ENCODE assay signal across 1 cellular context in genomic region chr6:122789078-122789861, GRCh38.
TF ChIP-seq lines count a peak whose summit lies in the region.

TSS of gene SMPDL3A (plus strand) at chr6:122789258. CDS start at chr6:122789347, 89 bp downstream.

TF ChIP-seq in A549, 52 proteins besides CTCF, POLR2A, EP300 and RAD21 (continued from another document):
- TF ChIP-seq CEBPB (IDR thresholded peaks at IDR 0.05) (0 out of 4 replicates have a peak, but pooled peaks of 1 of the 2 experiments have one; percentile 20), FOSL2 (IDR thresholded peaks at IDR 0.05) (no peak), FOSL2 (CRISPR knock-in tag; IDR thresholded peaks at IDR 0.05) (no peak), MAZ (IDR thresholded peaks at IDR 0.05; ENCODE audit: borderline replicate concordance, low read depth, low read length) (0 out of 2 replicates have a peak, but pooled peaks have one; percentile 21), MAX (IDR thresholded peaks at IDR 0.05) (peak; percentile 47), PHF8 (IDR thresholded peaks at IDR 0.05; ENCODE audit: borderline replicate concordance, low read depth) (0 out of 2 replicates have a peak, but pooled peaks have one; percentile 73), RNF2 (IDR thresholded peaks at IDR 0.05; ENCODE audit: borderline replicate concordance, low read depth) (no peak), ZSCAN20 (CRISPR knock-in tag; IDR thresholded peaks at IDR 0.05) (0 out of 2 replicates have a peak, but pooled peaks have one; percentile 48), FOSB (CRISPR knock-in tag; IDR thresholded peaks at IDR 0.05) (no peak)
